In genomic region chr2:71798266-71799012, GRCh38 we compare ENCODE assay signal across 9 cellular contexts.
A peak's percentile ranks its signal among the peaks of the same experiment; 100 is the strongest.
DNase-seq lines count a peak whose midpoint lies in the region; ATAC-seq and TF ChIP-seq lines count a peak whose summit lies in the region.
"Had no signal": no experiment of that assay in that cellular context is flagged by ENCODE, and none has a peak within 500 bp of the region (broad histone marks: within the 10 kb centered on the region; RNA-seq: fewer than 3 reads in every experiment).

No MANE protein-coding gene starts in this region.

- DNase-seq in NCI-H1417 (lab: John Stamatoyannopoulos, UW) (peak in 2 of 3 experiments; percentile 17 to 29), NCI-H1417 treated with DMSO at 0.1 percent for 48 hours (lab: John Stamatoyannopoulos, UW) (no peak), Peyer's patch (peak in 1 of 3 donors; percentile 50), epithelial cell of esophagus (ENCODE audit: low read depth) (peak; percentile 45), myocyte (ENCODE audit: low read depth) (peak; percentile 45), NCI-H2029 (lab: John Stamatoyannopoulos, UW) (no peak), NCI-H748 treated with DMSO at 0.1 percent for 48 hours (lab: John Stamatoyannopoulos, UW) (no peak)

- TF ChIP-seq CTCF in Peyer's patch (IDR thresholded peaks at IDR 0.05) = peak in 4 of 6 experiments; percentile 48 to 67 (median 64)
- peak; percentile 74 for TF ChIP-seq CTCF in epithelial cell of esophagus (IDR thresholded peaks at IDR 0.05; ENCODE audit: insufficient read depth, low read depth, low read length, missing control alignments)

- no peaks in the 10 kb centered on the region for H3K36me3 ChIP-seq in Peyer's patch
- H3K36me3 ChIP-seq: BLaER1 had no signal

- TF ChIP-seq POLR2A in Peyer's patch (IDR thresholded peaks at IDR 0.05) = no peak

- H3K9me3 ChIP-seq in Peyer's patch = no peaks in the 10 kb centered on the region
- H3K9me3 ChIP-seq: BLaER1 had no signal

- no peaks in the 10 kb centered on the region for H3K4me1 ChIP-seq in Peyer's patch

- H3K4me3 ChIP-seq in Peyer's patch = no peak overlapping the region
- no peak overlapping the region for H3K4me3 ChIP-seq in epithelial cell of esophagus (ENCODE audit: low read length)
- H3K4me3 ChIP-seq: BLaER1 had no signal

- H3K27me3 ChIP-seq in Peyer's patch = no peaks in the 10 kb centered on the region
- H3K27me3 ChIP-seq: BLaER1 had no signal

- no peak overlapping the region for H3K27ac ChIP-seq in Peyer's patch
- H3K27ac ChIP-seq: BLaER1 had no signal

- peak; percentile 55 for ATAC-seq in HG02571 (IDR thresholded peaks at IDR 0.05; ENCODE audit: unreplicated experiment)

Comparison
In these comparisons a context has a peak if more than half of its experiments do, and no peak if none do; other contexts are left out.
1. DNase-seq: peak in NCI-H1417 (2 of 3), epithelial cell of esophagus (single experiment) and myocyte (single experiment); none in NCI-H1417 treated with DMSO at 0.1 percent for 48 hours (single experiment), NCI-H2029 (single experiment) and NCI-H748 treated with DMSO at 0.1 percent for 48 hours (single experiment).